Comparison of ENCODE assay signal across 8 cellular contexts in the genomic region with DNA sequence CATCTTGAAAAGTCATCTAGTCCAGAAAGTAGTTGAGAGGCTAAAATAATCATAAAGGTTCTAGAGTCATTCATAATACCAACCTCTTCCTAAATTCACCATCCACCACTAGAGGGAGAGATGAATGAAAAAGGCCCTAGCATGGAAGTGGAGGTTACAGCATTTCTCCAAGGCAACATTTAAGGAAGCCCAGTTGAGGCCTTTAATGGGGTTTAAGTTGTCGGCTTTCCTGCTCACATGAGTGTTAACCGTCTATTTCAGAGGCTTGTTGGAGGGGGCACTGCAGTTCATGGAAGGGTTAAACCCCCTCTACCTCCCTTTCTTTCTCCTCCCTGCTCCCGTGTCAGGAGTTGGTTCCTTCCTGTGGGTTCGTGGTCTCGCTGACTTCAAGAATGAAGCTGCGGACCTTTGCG. TPM values are rescaled to one million over a fixed set of nuclear protein-coding genes. Genes with fewer than 3 reads are reported as not detected.
DNase-seq lines count a peak whose midpoint lies in the region; ATAC-seq, FAIRE-seq and TF ChIP-seq lines count a peak whose summit lies in the region.

No MANE protein-coding gene starts in this region.

- peak overlapping the region; percentile 40 for H3K4me3 Mint-ChIP-seq in activated CD4-positive, alpha-beta memory T cell treated with anti-CD3 and anti-CD28 coated beads for 36 hours
- no peak overlapping the region for H3K4me3 Mint-ChIP-seq in activated CD4-positive, alpha-beta memory T cell treated with anti-CD3 and anti-CD28 coated beads, Interleukin-2, amount 10 ng/mL, durations not matched to agents 7 days and 5 days

- no peaks in the 10 kb centered on the region for H4K20me1 ChIP-seq in K562 (replicated peaks; ENCODE audit: control insufficient read depth, insufficient read depth, low read length)
- H4K20me1 ChIP-seq in HepG2 (ENCODE audit: insufficient read depth, low read length), result no peaks in the 10 kb centered on the region

- TF ChIP-seq POLR2A in K562 (conservative IDR thresholded peaks at IDR 0.05) (no peak), HepG2 (IDR thresholded peaks at IDR 0.05; ENCODE audit: insufficient read depth in 1 of 2, low read depth in 2 of 2, low read length in 2 of 2) (no peak)

- TF ChIP-seq EP300 in K562 (IDR thresholded peaks at IDR 0.05; ENCODE audit: low read length) (no peak), HepG2 (IDR thresholded peaks at IDR 0.05; ENCODE audit: low read depth in 2 of 2, low read length in 2 of 2) (no peak), HepG2 (CRISPR knock-in tag; IDR thresholded peaks at IDR 0.05; ENCODE audit: borderline replicate concordance) (no peak)

- 19% methylated on average over 3 of the region's 7 CpGs for WGBS in K562 (ENCODE audit: insufficient coverage, low coverage, missing lambda C conversion rate)
- 53% methylated on average over 7 of the region's 7 CpGs for WGBS in HepG2 (ENCODE audit: low lambda C conversion rate)

- H3K36me3 ChIP-seq in K562 (ENCODE audit: control insufficient read depth, insufficient read depth, low read length) (no peaks in the 10 kb centered on the region), HepG2 (replicated peaks in 1 of 2; ENCODE audit: control insufficient read depth in 1 of 2, insufficient read depth in 2 of 2, low read length in 2 of 2) (no peaks in the 10 kb centered on the region)

- FAIRE-seq in K562 (lab: Jason Lieb, UNC) (peak; percentile 6), HepG2 (lab: Jason Lieb, UNC) (no peak)

- TF ChIP-seq CTCF in K562 (IDR thresholded peaks at IDR 0.05 in 2 of 3, conservative IDR thresholded peaks at IDR 0.05 in 1 of 3; ENCODE audit: insufficient read depth in 2 of 3, low read depth in 1 of 3, low read length in 3 of 3) (peak in 2 of 3 experiments; percentile 24 to 44; a peak in 3 of 6 replicates), HepG2 (CRISPR knock-in tag; IDR thresholded peaks at IDR 0.05) (no peak)

- H3K79me2 ChIP-seq in K562 (ENCODE audit: control insufficient read depth, insufficient read depth, low read length), result no peaks in the 10 kb centered on the region
- H3K79me2 ChIP-seq in HepG2 (ENCODE audit: insufficient read depth, low read length), result no peaks in the 10 kb centered on the region

- in situ Hi-C loops in K562 (cut with MboI) (no loop called here), HepG2 (cut with HindIII; ENCODE audit: extremely low pct_ligation_motif_present, low pct_unique_long_range_greater_than_20kb) (loop anchor here (10.0 kb wide), 1 partner anchor 545 kb away; no protein-coding TSS in a partner anchor)

- intact Hi-C loops in activated CD4-positive, alpha-beta memory T cell treated with anti-CD3 and anti-CD28 coated beads for 36 hours (cut with micrococcal nuclease), result loop anchor here (2.0 to 10.0 kb wide), 4 partner anchors 233 to 915 kb away; partner anchors contain the start of genes HDDC3, UNC45A and VPS33B
- intact Hi-C loops in K562 (cut with micrococcal nuclease), result loop anchor here (5.0 kb wide), 1 partner anchor 228 kb away; no protein-coding TSS in a partner anchor
- intact Hi-C loops in HepG2 (cut with micrococcal nuclease; ENCODE audit: unreplicated experiment), result loop anchor here (10.0 kb wide), 1 partner anchor 235 kb away; no protein-coding TSS in a partner anchor

- H3K27ac ChIP-seq in K562 (ENCODE audit: extremely low read depth, low read depth, low read length) (no peak overlapping the region), HepG2 (ENCODE audit: extremely low read length, insufficient read depth, low read length) (no peak overlapping the region)

- no peaks in the 10 kb centered on the region for H3K9me3 Mint-ChIP-seq in activated CD4-positive, alpha-beta memory T cell treated with anti-CD3 and anti-CD28 coated beads for 36 hours
- H3K9me3 Mint-ChIP-seq in activated CD4-positive, alpha-beta memory T cell treated with anti-CD3 and anti-CD28 coated beads, Interleukin-2, amount 10 ng/mL, durations not matched to agents 7 days and 5 days, result no peaks in the 10 kb centered on the region

- H3K27me3 ChIP-seq in K562 (ENCODE audit: control insufficient read depth in 2 of 2, insufficient read depth in 2 of 2, low read length in 2 of 2), result peaks cover 0 to 5% of the 10 kb centered on the region in 2 experiments; a peak in 3 of 5 replicates
- peaks cover 4 to 25% of the 10 kb centered on the region in 2 experiments; a peak in 4 of 5 replicates for H3K27me3 ChIP-seq in HepG2 (ENCODE audit: control insufficient read depth in 1 of 2, insufficient read depth in 2 of 2, low read length in 2 of 2)

- H3K4me1 Mint-ChIP-seq in activated CD4-positive, alpha-beta memory T cell treated with anti-CD3 and anti-CD28 coated beads for 36 hours (ENCODE audit: low read depth), result peaks cover 27% of the 10 kb centered on the region
- peaks cover 28% of the 10 kb centered on the region for H3K4me1 Mint-ChIP-seq in activated CD4-positive, alpha-beta memory T cell treated with anti-CD3 and anti-CD28 coated beads, Interleukin-2, amount 10 ng/mL, durations not matched to agents 7 days and 5 days

- peak; percentile 25 for DNase-seq in activated CD4-positive, alpha-beta memory T cell treated with anti-CD3 and anti-CD28 coated beads for 36 hours
- DNase-seq in activated CD4-positive, alpha-beta memory T cell treated with anti-CD3 and anti-CD28 coated beads, Interleukin-2, amount 10 ng/mL, durations not matched to agents 7 days and 5 days, result no peak
- peak; percentile 33 for DNase-seq in NCI-H2171 treated with DMSO at 0.1 percent for 48 hours (lab: John Stamatoyannopoulos, UW)
- peak in 3 of 4 experiments; percentile 10 to 23 (median 18) for DNase-seq in K562 (ENCODE audit: extremely low read depth in 1 of 4, low spot score in 3 of 4)
- peak; percentile 30 for DNase-seq in HepG2 (ENCODE audit: low spot score)
- DNase-seq in activated effector memory CD4-positive, alpha-beta T cell treated with anti-CD3 and anti-CD28 coated beads, Interleukin-2, amount 50 U/mL, for 16 hours, result no peak

- BruUV-seq in K562 (replicated peaks; lab: Mats Ljungman, UMichigan), result no TSS peak
- BruUV-seq in HepG2 (replicated peaks; lab: Mats Ljungman, UMichigan), result no TSS peak

- H3K4me3 ChIP-seq in K562 (no peak overlapping the region), HepG2 (replicated peaks in 1 of 3; ENCODE audit: insufficient read depth in 1 of 3, low read depth in 2 of 3, low read length in 3 of 3) (no peak overlapping the region)

- H3K9me1 ChIP-seq in K562 (ENCODE audit: control insufficient read depth, insufficient read depth, low read length), result no peaks in the 10 kb centered on the region

- CTCF ChIA-PET in activated CD4-positive, alpha-beta memory T cell treated with anti-CD3 and anti-CD28 coated beads for 36 hours (lab: Charles Lee), result interaction anchor here (0.6 to 11.0 kb wide), 16 partner anchors 36 to 551 kb away, joined by 3 to 173 read pairs (median 4); no protein-coding TSS in a partner anchor
- CTCF ChIA-PET in activated CD4-positive, alpha-beta memory T cell treated with anti-CD3 and anti-CD28 coated beads, Interleukin-2, amount 10 ng/mL, durations not matched to agents 7 days and 5 days (lab: Charles Lee), result interaction anchor here (0.6 to 4.2 kb wide), 13 partner anchors 9 to 546 kb away, joined by 3 to 27 read pairs (median 4); no protein-coding TSS in a partner anchor
- CTCF ChIA-PET in K562 (lab: Yijun Ruan, JAX; ENCODE audit: low intra/inter-chr PET ratio), result interaction anchor here (0.5 kb wide), 1 partner anchor 662 kb away, joined by 3 read pairs; no protein-coding TSS in a partner anchor
- CTCF ChIA-PET in HepG2 (lab: Yijun Ruan, JAX; ENCODE audit: low intra/inter-chr PET ratio, low total read pairs), result no interaction called here

- H3K27me3 Mint-ChIP-seq in activated CD4-positive, alpha-beta memory T cell treated with anti-CD3 and anti-CD28 coated beads for 36 hours, result no peaks in the 10 kb centered on the region
- H3K27me3 Mint-ChIP-seq in activated CD4-positive, alpha-beta memory T cell treated with anti-CD3 and anti-CD28 coated beads, Interleukin-2, amount 10 ng/mL, durations not matched to agents 7 days and 5 days, result no peaks in the 10 kb centered on the region

- no peaks in the 10 kb centered on the region for H3K9me3 ChIP-seq in K562 (replicated peaks; ENCODE audit: control insufficient read depth, insufficient read depth, low read depth, low read length)
- no peaks in the 10 kb centered on the region for H3K9me3 ChIP-seq in HepG2 (ENCODE audit: low read length)

- no peak overlapping the region for H3K27ac Mint-ChIP-seq in activated CD4-positive, alpha-beta memory T cell treated with anti-CD3 and anti-CD28 coated beads for 36 hours
- H3K27ac Mint-ChIP-seq in activated CD4-positive, alpha-beta memory T cell treated with anti-CD3 and anti-CD28 coated beads, Interleukin-2, amount 10 ng/mL, durations not matched to agents 7 days and 5 days, result no peak overlapping the region

- POLR2A ChIA-PET in activated CD4-positive, alpha-beta memory T cell treated with anti-CD3 and anti-CD28 coated beads for 36 hours (lab: Charles Lee), result interaction anchor here (1.4 kb wide), 1 partner anchor 229 kb away, joined by 6 read pairs; no protein-coding TSS in a partner anchor
- POLR2A ChIA-PET in activated CD4-positive, alpha-beta memory T cell treated with anti-CD3 and anti-CD28 coated beads, Interleukin-2, amount 10 ng/mL, durations not matched to agents 7 days and 5 days (lab: Charles Lee), result no interaction called here
- POLR2A ChIA-PET in K562 (lab: Yijun Ruan, JAX) (no interaction called here), HepG2 (lab: Yijun Ruan, JAX) (no interaction called here)

- H2AFZ ChIP-seq in K562 (ENCODE audit: low read depth, low read length) (no peak overlapping the region), HepG2 (ENCODE audit: low read length) (no peak overlapping the region)

- H3K9ac ChIP-seq in K562 (ENCODE audit: insufficient read depth in 1 of 2, low read depth in 2 of 2, low read length in 2 of 2) (no peak overlapping the region), HepG2 (ENCODE audit: insufficient read depth, low read depth, low read length) (no peak overlapping the region)

- ATAC-seq in K562 (no peak), HepG2 (no peak), GM21619 (IDR thresholded peaks at IDR 0.05; ENCODE audit: unreplicated experiment) (no peak), HG02798 (IDR thresholded peaks at IDR 0.05; ENCODE audit: poor library complexity, unreplicated experiment) (no peak)

- H3K4me2 ChIP-seq in K562 (ENCODE audit: insufficient read depth, low read length) (no peak overlapping the region), HepG2 (ENCODE audit: low read depth, low read length) (no peak overlapping the region)

- no peak for TF ChIP-seq RAD21 in K562 (CRISPR knock-in tag; conservative IDR thresholded peaks at IDR 0.05 in 1 of 2, IDR thresholded peaks at IDR 0.05 in 1 of 2)
- TF ChIP-seq RAD21 in HepG2 (CRISPR knock-in tag; IDR thresholded peaks at IDR 0.05), result no peak

- H3K36me3 Mint-ChIP-seq in activated CD4-positive, alpha-beta memory T cell treated with anti-CD3 and anti-CD28 coated beads for 36 hours, result no peaks in the 10 kb centered on the region
- peaks cover under 1% of the 10 kb centered on the region for H3K36me3 Mint-ChIP-seq in activated CD4-positive, alpha-beta memory T cell treated with anti-CD3 and anti-CD28 coated beads, Interleukin-2, amount 10 ng/mL, durations not matched to agents 7 days and 5 days (ENCODE audit: low read depth)

- H3K4me1 ChIP-seq in K562 (replicated peaks in 1 of 2; ENCODE audit: control insufficient read depth in 2 of 2, insufficient read depth in 2 of 2, low read length in 2 of 2), result peaks cover 0 to 17% of the 10 kb centered on the region in 2 experiments; a peak in 2 of 5 replicates
- H3K4me1 ChIP-seq in HepG2 (ENCODE audit: insufficient read depth, low read length), result no peaks in the 10 kb centered on the region

RNA-seq across cellular contexts. Expression of gene SLCO3A1, which starts 3.8 kb away (rescaled TPM):
- total RNA-seq in activated CD4-positive, alpha-beta memory T cell treated with anti-CD3 and anti-CD28 coated beads for 36 hours, result 10 to 100 TPM; 10.8 to 12.7 TPM
- total RNA-seq in activated CD4-positive, alpha-beta memory T cell treated with anti-CD3 and anti-CD28 coated beads, Interleukin-2, amount 10 ng/mL, durations not matched to agents 7 days and 5 days, result 10 to 100 TPM; 48.8 to 52.6 TPM
- 0.25 TPM in 1 of 2 replicates, not detected in the other for total RNA-seq in K562 (2011; cell fraction: chromatin; rRNA removed; ENCODE audit: low replicate concordance)
- 0.33 TPM in 1 of 2 replicates, not detected in the other for total RNA-seq in K562 (2011; cell fraction: nucleolus; rRNA removed)
- 0.15 TPM in 1 of 2 replicates, not detected in the other for total RNA-seq in K562 (2011; cell fraction: nucleoplasm; rRNA removed)
- 0.09 TPM in 1 of 2 replicates, not detected in the other for total RNA-seq in K562 (2014; rRNA removed)
- total RNA-seq in K562 (2014; rRNA removed; fragmentation: Illumina TruSeq; extraction: Trizol), result not detected in 2 replicates
- not detected in 2 replicates for total RNA-seq in K562 (2015; rRNA removed; fragmentation: Illumina TruSeq; extraction: Trizol)
- total RNA-seq in K562 (2021), result 0.25 and 0.84 TPM in 2 replicates
- polyA plus RNA-seq in K562 (2011; rRNA removed), result 0.01 and 0.08 TPM in 2 replicates
- 0.10 and 0.34 TPM in 2 replicates for polyA plus RNA-seq in K562 (2011; cell fraction: cytosol; rRNA removed)
- polyA plus RNA-seq in K562 (2011; cell fraction: nucleus; rRNA removed), result 0.04 and 0.09 TPM in 2 replicates
- 0.10 and 0.43 TPM in 2 replicates for polyA plus RNA-seq in K562 (2012)
- 0.03 and 0.22 TPM in 2 replicates for polyA plus RNA-seq in K562 (2014; fragmentation: Illumina TruSeq; extraction: Trizol)
- polyA plus RNA-seq in K562 (2014; fragmentation: Nextera tagmentation; extraction: Ambion mirVana), result under 1 TPM in 1 of 2 experiments, not detected in 1; 0.01 TPM
- 0.61 TPM in 1 of 2 replicates, not detected in the other for polyA plus RNA-seq in K562 (2014; rRNA removed)
- polyA minus RNA-seq in K562 (2011; rRNA and poly(A)+ RNA removed), result 0.03 TPM in 1 of 2 replicates, not detected in the other
- polyA minus RNA-seq in K562 (2011; cell fraction: cytosol; rRNA and poly(A)+ RNA removed), result 0.36 TPM in 1 of 2 replicates, not detected in the other
- 0.13 TPM in 1 of 2 replicates, not detected in the other for polyA minus RNA-seq in K562 (2011; cell fraction: nucleus; rRNA and poly(A)+ RNA removed)
- 0.02 TPM in 1 of 2 replicates, not detected in the other for total RNA-seq in HepG2 (2016; rRNA removed; fragmentation: Illumina TruSeq; extraction: Trizol)
- 0.09 and 0.10 TPM in 2 replicates for total RNA-seq in HepG2 (2016; cell fraction: cytosol; rRNA removed; fragmentation: Illumina TruSeq; extraction: Trizol; ENCODE audit: low read depth)
- not detected in 2 replicates for total RNA-seq in HepG2 (2016; cell fraction: insoluble cytoplasmic fraction; rRNA removed; fragmentation: Illumina TruSeq; extraction: Trizol)
- total RNA-seq in HepG2 (2016; cell fraction: membrane; rRNA removed; fragmentation: Illumina TruSeq; extraction: Trizol), result 0.03 TPM in 1 of 2 replicates, not detected in the other
- not detected in 2 replicates for total RNA-seq in HepG2 (2016; cell fraction: nucleus; rRNA removed; fragmentation: Illumina TruSeq; extraction: Trizol)
- not detected in 2 replicates for polyA plus RNA-seq in HepG2 (2011; rRNA removed)
- not detected in 2 replicates for polyA plus RNA-seq in HepG2 (2011; cell fraction: cytosol; rRNA removed)
- not detected in 2 replicates for polyA plus RNA-seq in HepG2 (2011; cell fraction: nucleus; rRNA removed)
- not detected in 2 replicates for polyA plus RNA-seq in HepG2 (2012)
- polyA plus RNA-seq in HepG2 (2016; cell fraction: cytosol; fragmentation: Illumina TruSeq; extraction: Trizol; ENCODE audit: low read depth), result not detected in 2 replicates
- not detected in 2 replicates for polyA plus RNA-seq in HepG2 (2016; cell fraction: insoluble cytoplasmic fraction; fragmentation: Illumina TruSeq; extraction: Trizol; ENCODE audit: low read depth)
- polyA plus RNA-seq in HepG2 (2016; cell fraction: membrane; fragmentation: Illumina TruSeq; extraction: Trizol; ENCODE audit: low read depth), result not detected in 2 replicates
- polyA plus RNA-seq in HepG2 (2016; cell fraction: nucleus; fragmentation: Illumina TruSeq; extraction: Trizol; ENCODE audit: insufficient read depth, low read depth), result not detected in 2 replicates
- polyA minus RNA-seq in HepG2 (2011; rRNA and poly(A)+ RNA removed; ENCODE audit: low replicate concordance), result 97.9 TPM in 1 of 2 replicates, not detected in the other
- polyA minus RNA-seq in HepG2 (2011; cell fraction: cytosol; rRNA and poly(A)+ RNA removed), result not detected in 2 replicates
- not detected in 2 replicates for polyA minus RNA-seq in HepG2 (2011; cell fraction: nucleus; rRNA and poly(A)+ RNA removed)

Comparison
In these comparisons a context has a peak if more than half of its experiments do, and no peak if none do; other contexts are left out.
1. DNase-seq: peak in activated CD4-positive, alpha-beta memory T cell treated with anti-CD3 and anti-CD28 coated beads for 36 hours (single experiment), NCI-H2171 treated with DMSO at 0.1 percent for 48 hours (single experiment), K562 (3 of 4) and HepG2 (single experiment); none in activated CD4-positive, alpha-beta memory T cell treated with anti-CD3 and anti-CD28 coated beads, Interleukin-2, amount 10 ng/mL, durations not matched to agents 7 days and 5 days (single experiment) and activated effector memory CD4-positive, alpha-beta T cell treated with anti-CD3 and anti-CD28 coated beads, Interleukin-2, amount 50 U/mL, for 16 hours (single experiment).
2. RNA of gene SLCO3A1, which starts 3.8 kb away (total RNA-seq): 48.8 to 52.6 TPM in activated CD4-positive, alpha-beta memory T cell treated with anti-CD3 and anti-CD28 coated beads, Interleukin-2, amount 10 ng/mL, durations not matched to agents 7 days and 5 days and 10.8 to 12.7 TPM in activated CD4-positive, alpha-beta memory T cell treated with anti-CD3 and anti-CD28 coated beads for 36 hours; 0.09 to 0.84 TPM in K562 and 0.02 to 0.10 TPM in HepG2; every median in the first group is over 4 times any median in the second.